1 cellular context compared by ENCODE assay signal in genomic region chr11:69599502-69599901, GRCh38.
TF ChIP-seq lines count a peak whose summit lies in the region.

No MANE protein-coding gene starts in this region.

TF ChIP-seq in SK-N-SH, 30 proteins besides CTCF, POLR2A, EP300 and RAD21 (continued from another document):
- TF ChIP-seq REST (IDR thresholded peaks at IDR 0.05; ENCODE audit: low read depth, low read length) (no peak), FOSL2 (IDR thresholded peaks at IDR 0.05; ENCODE audit: borderline replicate concordance, low read depth) (no peak), MAX (IDR thresholded peaks at IDR 0.05; ENCODE audit: low read depth) (no peak), CHD2 (IDR thresholded peaks at IDR 0.05; ENCODE audit: low read length, partially characterized antibody) (no peak), USF2 (IDR thresholded peaks at IDR 0.05; ENCODE audit: borderline replicate concordance, low read depth, low read length) (no peak), IRF3 (IDR thresholded peaks at IDR 0.05; ENCODE audit: low read depth, low read length) (no peak), RCOR1 (IDR thresholded peaks at IDR 0.05; ENCODE audit: low read length) (no peak), EZH2phosphoT487 (IDR thresholded peaks at IDR 0.05; ENCODE audit: borderline replicate concordance, low read depth) (no peak)
TF ChIP-seq in SK-N-SH: peak in this region for 0.
